In the genomic region with DNA sequence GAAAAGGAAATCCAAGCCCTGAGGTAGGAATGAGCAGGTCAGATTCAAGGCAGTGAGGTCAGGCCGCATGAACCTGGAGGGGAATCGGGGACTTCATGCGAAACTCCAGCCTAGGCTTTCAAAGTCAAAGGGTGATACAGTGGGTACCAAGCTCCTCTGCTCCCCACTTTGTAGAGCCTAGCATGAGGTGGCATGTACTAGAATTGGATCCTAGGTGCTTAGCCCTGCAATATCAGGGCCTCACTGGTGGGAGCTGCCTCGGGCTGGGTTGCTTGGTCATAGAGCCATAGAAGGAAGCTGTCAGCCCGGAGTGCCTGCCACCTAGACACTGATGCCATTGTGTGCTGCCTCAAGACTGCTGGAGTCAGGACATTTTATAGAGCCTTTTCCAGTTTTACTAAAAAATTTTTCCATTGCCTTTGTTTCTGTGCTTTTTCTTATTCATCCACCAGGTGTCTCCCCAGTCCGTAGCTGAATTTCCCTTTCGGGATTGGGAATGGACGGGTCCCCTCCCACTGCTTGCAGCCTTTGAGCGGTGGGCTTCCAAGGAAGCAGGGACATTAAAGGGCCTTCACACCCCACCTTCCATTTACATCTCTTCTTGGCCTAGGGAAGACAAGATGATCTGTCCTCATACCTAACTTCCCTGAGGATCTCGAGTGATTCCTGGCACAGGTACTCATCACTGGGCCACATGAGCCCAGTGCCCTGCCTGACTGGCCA, we compare ENCODE assay signal across 8 cellular contexts. TPM values are rescaled to one million over a fixed set of nuclear protein-coding genes. Genes with fewer than 3 reads are reported as not detected.
A peak's percentile ranks its signal among the peaks of the same experiment; 100 is the strongest.
DNase-seq lines count a peak whose midpoint lies in the region; ATAC-seq and TF ChIP-seq lines count a peak whose summit lies in the region.

No MANE protein-coding gene starts in this region.

- no peaks in the 10 kb centered on the region for H3K4me1 ChIP-seq in foreskin keratinocyte

- no peaks in the 10 kb centered on the region for H3K27me3 ChIP-seq in foreskin keratinocyte

- DNase-seq in NCI-H748 (lab: John Stamatoyannopoulos, UW; ENCODE audit: unreplicated experiment) (peak; percentile 7), NCI-H748 treated with DMSO at 0.1 percent for 48 hours (lab: John Stamatoyannopoulos, UW) (no peak), RWPE1 (ENCODE audit: low spot score) (no peak), foreskin keratinocyte (no peak), substantia nigra (lab: John Stamatoyannopoulos, UW) (peak in 37 of 49 donors; percentile 13 to 68 (median 41))

- H3K27ac ChIP-seq in RWPE1 (peak overlapping the region; percentile 99), foreskin keratinocyte (no peak overlapping the region), substantia nigra (ENCODE audit: low read depth, low read length, poor library complexity, severe bottlenecking) (peak overlapping the region; percentile 86)

- CTCF ChIA-PET in RWPE1 (lab: Yijun Ruan, JAX), result interaction anchor here (0.6 to 6.1 kb wide), 12 partner anchors 8 to 914 kb away, joined by 3 to 48 read pairs (median 4); no protein-coding TSS in a partner anchor

- ATAC-seq in foreskin keratinocyte (no peak), GM18907 (IDR thresholded peaks at IDR 0.05; ENCODE audit: unreplicated experiment) (no peak), HG03135 (IDR thresholded peaks at IDR 0.05; ENCODE audit: unreplicated experiment) (no peak), HG02884 (IDR thresholded peaks at IDR 0.05; ENCODE audit: unreplicated experiment) (no peak)

- POLR2A ChIA-PET in RWPE1 (lab: Yijun Ruan, JAX; ENCODE audit: low non-redundant PET), result no interaction called here

- peak; percentile 75 for TF ChIP-seq CTCF in RWPE1 (conservative IDR thresholded peaks at IDR 0.05; ENCODE audit: low read depth)
- TF ChIP-seq CTCF in foreskin keratinocyte (conservative IDR thresholded peaks at IDR 0.05), result peak; percentile 81

RNA-seq across cellular contexts. Expression of a gene that starts 5.5 kb away (rescaled TPM):
- 38.0 and 39.8 TPM in 2 replicates for total RNA-seq in foreskin keratinocyte
- polyA plus RNA-seq in foreskin keratinocyte, result 30.5 and 30.9 TPM in 2 replicates

RNA-seq across cellular contexts. Expression of a gene that starts 6.8 kb away (rescaled TPM):
- total RNA-seq in foreskin keratinocyte, result 15.8 and 17.2 TPM in 2 replicates
- 11.6 and 13.8 TPM in 2 replicates for polyA plus RNA-seq in foreskin keratinocyte

RNA-seq across cellular contexts. Expression of a gene that starts 6.8 kb away (rescaled TPM):
- total RNA-seq in foreskin keratinocyte, result 81.4 and 88.5 TPM in 2 replicates
- 107 and 114 TPM in 2 replicates for polyA plus RNA-seq in foreskin keratinocyte

RNA-seq across cellular contexts. Expression of a gene that starts 24.8 kb away (rescaled TPM):
- 0.99 and 1.1 TPM in 2 replicates for total RNA-seq in foreskin keratinocyte
- polyA plus RNA-seq in foreskin keratinocyte, result 0.96 and 1.1 TPM in 2 replicates

RNA-seq across cellular contexts. Expression of a gene that starts 36.8 kb away (rescaled TPM):
- total RNA-seq in foreskin keratinocyte, result 0.85 TPM in 2 replicates
- polyA plus RNA-seq in foreskin keratinocyte, result 0.61 and 0.82 TPM in 2 replicates

Comparison
In these comparisons a context has a peak if more than half of its experiments do, and no peak if none do; other contexts are left out.
1. DNase-seq: peak in NCI-H748 (single experiment) and substantia nigra (37 of 49); none in NCI-H748 treated with DMSO at 0.1 percent for 48 hours (single experiment), RWPE1 (single experiment) and foreskin keratinocyte (0 of 2).